Comparison of ENCODE assay signal across 18 cellular contexts in the genomic region with DNA sequence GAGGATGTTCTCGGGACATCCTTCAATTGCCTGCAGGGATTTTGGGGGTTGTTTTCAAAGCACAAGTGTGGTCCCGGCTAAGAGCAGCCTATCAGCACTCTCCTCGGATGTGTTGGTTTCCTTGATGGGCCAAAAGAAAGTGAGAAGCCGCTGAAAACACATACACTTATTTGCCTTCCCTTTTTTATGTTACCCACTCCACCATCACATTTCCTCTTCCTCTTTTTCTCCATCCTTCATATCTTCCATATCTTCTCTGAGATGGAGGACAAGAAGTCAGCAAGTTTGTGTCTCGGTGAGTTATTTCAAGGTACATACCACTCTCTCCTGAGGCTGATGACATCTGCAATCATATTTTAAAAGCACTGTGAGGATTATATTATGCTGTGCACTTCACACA.
A peak's percentile ranks its signal among the peaks of the same experiment; 100 is the strongest.
DNase-seq lines count a peak whose midpoint lies in the region; ATAC-seq, FAIRE-seq and TF ChIP-seq lines count a peak whose summit lies in the region.
"Had no signal": no experiment of that assay in that cellular context is flagged by ENCODE, and none has a peak within 500 bp of the region (broad histone marks: within the 10 kb centered on the region; RNA-seq: fewer than 3 reads in every experiment).

No MANE protein-coding gene starts in this region.

- H2AFZ ChIP-seq in Karpas-422 (ENCODE audit: low read length) (peak overlapping the region; percentile 16; the same call in 1 of the 2 replicates), OCI-LY7 (ENCODE audit: low read length) (peak overlapping the region; percentile 58; the same call in 1 of the 2 replicates), GM12878 (ENCODE audit: control insufficient read depth, low read depth, low read length) (no peak overlapping the region)

- H3K4me2 ChIP-seq in Karpas-422 (ENCODE audit: low read depth, low read length, poor library complexity, severe bottlenecking) (no peak overlapping the region), OCI-LY7 (ENCODE audit: low read length) (0 out of 2 replicates have a peak overlapping the region, but pooled peaks have one; percentile 11), GM12878 (ENCODE audit: control insufficient read depth, insufficient read depth) (no peak overlapping the region)

- no TSS peak for BruUV-seq in OCI-LY7 (replicated peaks; lab: Mats Ljungman, UMichigan)
- no TSS peak for BruUV-seq in GM12878 (replicated peaks; lab: Mats Ljungman, UMichigan)

- H3K9me3 ChIP-seq in Karpas-422 (ENCODE audit: low read length) (no peaks in the 10 kb centered on the region), OCI-LY7 (ENCODE audit: low read length) (no peaks in the 10 kb centered on the region; the same call in 1 of the 2 replicates), GM12878 (replicated peaks; ENCODE audit: control insufficient read depth, insufficient read depth, low read length) (no peaks in the 10 kb centered on the region; the same call in 2 of the 3 replicates)

- CTCF ChIA-PET in OCI-LY7 (lab: Charles Lee; ENCODE audit: unreplicated experiment): no interaction called here
- CTCF ChIA-PET in GM12878 (lab: Yijun Ruan, JAX): no interaction called here

- SMC1A ChIA-PET in GM12878 (lab: Charles Lee; ENCODE audit: uncharacterized antibody, unreplicated experiment): no interaction called here

- TF ChIP-seq RAD21 in GM12878 (IDR thresholded peaks at IDR 0.05; ENCODE audit: insufficient read depth, low read depth, low read length): no peak

- no peaks in the 10 kb centered on the region for H4K20me1 ChIP-seq in Karpas-422 (ENCODE audit: insufficient read depth, low read depth, low read length)
- H4K20me1 ChIP-seq in OCI-LY7 (ENCODE audit: insufficient read depth, low read length): no peaks in the 10 kb centered on the region
- H4K20me1 ChIP-seq in GM12878 (ENCODE audit: control insufficient read depth, insufficient read depth): no peaks in the 10 kb centered on the region

- no peaks in the 10 kb centered on the region for H3K79me2 ChIP-seq in Karpas-422 (ENCODE audit: low read length)
- no peaks in the 10 kb centered on the region for H3K79me2 ChIP-seq in OCI-LY7 (ENCODE audit: insufficient read depth, low read depth, low read length)
- H3K79me2 ChIP-seq in GM12878 (ENCODE audit: control insufficient read depth, insufficient read depth, low read length): no peaks in the 10 kb centered on the region

- POLR2A ChIA-PET in OCI-LY7 (lab: Charles Lee): no interaction called here
- POLR2A ChIA-PET in GM12878 (lab: Charles Lee): no interaction called here

- DNase-seq in NOMO-1 treated with DMSO at 0.1 percent for 48 hours (lab: John Stamatoyannopoulos, UW; ENCODE audit: unreplicated experiment) (peak; percentile 2), NOMO-1 (lab: John Stamatoyannopoulos, UW; ENCODE audit: unreplicated experiment in 2 of 2) (no peak), Karpas-422 (no peak), OCI-LY7 (ENCODE audit: low spot score) (no peak), GM12878 (ENCODE audit: low read depth, low spot score) (no peak), NCI-H748 (lab: John Stamatoyannopoulos, UW; ENCODE audit: unreplicated experiment) (no peak), HPDE6-E6E7 (ENCODE audit: extremely low spot score) (no peak)
- DNase-seq: 8988T; CD4-positive, CD25-positive, alpha-beta regulatory T cell; DMS79; H7; NCI-H1694; NCI-H2081; NCI-H2171; NCI-H345; NCI-H524 had no signal

- H3K27ac ChIP-seq in Karpas-422 (ENCODE audit: low read length) (no peak overlapping the region), OCI-LY7 (ENCODE audit: low read depth, low read length, poor library complexity, severe bottlenecking) (no peak overlapping the region), GM12878 (ENCODE audit: control insufficient read depth, insufficient read depth) (no peak overlapping the region)

- no peak for TF ChIP-seq POLR2A in GM12878 (IDR thresholded peaks at IDR 0.05; ENCODE audit: low read depth, low read length)

- RAD21 ChIA-PET in GM12878 (lab: Charles Lee; ENCODE audit: unreplicated experiment): no interaction called here

- FAIRE-seq in GM12878 (lab: Jason Lieb, UNC): no peak
- FAIRE-seq: RCC 7860 had no signal

- no peak for TF ChIP-seq EP300 in GM12878 (IDR thresholded peaks at IDR 0.05; ENCODE audit: borderline replicate concordance in 1 of 2, control insufficient read depth in 1 of 2, low read depth in 2 of 2, low read length in 2 of 2)

- no peak for TF ChIP-seq CTCF in OCI-LY7 (conservative IDR thresholded peaks at IDR 0.05; ENCODE audit: low read length)
- TF ChIP-seq CTCF in GM12878 (IDR thresholded peaks at IDR 0.05 in 2 of 3, conservative IDR thresholded peaks at IDR 0.05 in 1 of 3; ENCODE audit: control insufficient read depth in 2 of 3, extremely low read depth in 1 of 3, insufficient read depth in 1 of 3, low read depth in 3 of 3, low read length in 3 of 3): no peak

- H3K9ac ChIP-seq in Karpas-422 (ENCODE audit: low read length): no peak overlapping the region
- no peak overlapping the region for H3K9ac ChIP-seq in GM12878 (ENCODE audit: control insufficient read depth, insufficient read depth, low read length)

- ATAC-seq in GM12878 (no peak), GM21526 (IDR thresholded peaks at IDR 0.05; ENCODE audit: low FRiP score, unreplicated experiment) (no peak)

- in situ Hi-C loops in GM12878 (cut with MboI): no loop called here

- H3K4me3 ChIP-seq in Karpas-422 (ENCODE audit: low read length) (no peak overlapping the region), OCI-LY7 (ENCODE audit: low read depth, low read length, poor library complexity, severe bottlenecking) (no peak overlapping the region), GM12878 (no peak overlapping the region)

- H3K4me1 ChIP-seq in Karpas-422 (ENCODE audit: low read length) (peaks cover 10% of the 10 kb centered on the region), OCI-LY7 (ENCODE audit: insufficient read depth, low read length, poor library complexity, severe bottlenecking) (no peaks in the 10 kb centered on the region), GM12878 (ENCODE audit: control insufficient read depth, insufficient read depth, low read length) (no peaks in the 10 kb centered on the region)

- WGBS in GM12878 (ENCODE audit: insufficient coverage, insufficient replicate concordance, low lambda C conversion rate, missing lambda C conversion rate): 29% methylated on average over 5 of the region's 5 CpGs

- H3K27me3 ChIP-seq in Karpas-422 (ENCODE audit: low read length) (no peaks in the 10 kb centered on the region), GM12878 (replicated peaks in 1 of 2; ENCODE audit: control insufficient read depth in 2 of 2, insufficient read depth in 2 of 2, low read length in 1 of 2) (no peaks in the 10 kb centered on the region)

- intact Hi-C loops in OCI-LY7 (cut with micrococcal nuclease; ENCODE audit: unreplicated experiment): no loop called here
- intact Hi-C loops in GM12878 (cut with micrococcal nuclease; ENCODE audit: unreplicated experiment): no loop called here

- H3K36me3 ChIP-seq in Karpas-422 (ENCODE audit: insufficient read depth, low read length): no peaks in the 10 kb centered on the region
- H3K36me3 ChIP-seq in OCI-LY7 (ENCODE audit: insufficient read depth, low read length): no peaks in the 10 kb centered on the region
- H3K36me3 ChIP-seq in GM12878 (ENCODE audit: control insufficient read depth in 2 of 2, insufficient read depth in 2 of 2, low read length in 1 of 2): no peaks in the 10 kb centered on the region

- H3K9me2 ChIP-seq in Karpas-422 (replicated peaks; ENCODE audit: insufficient read depth, low read length): no peaks in the 10 kb centered on the region
- no peaks in the 10 kb centered on the region for H3K9me2 ChIP-seq in OCI-LY7 (ENCODE audit: insufficient read depth, low read length)

TF ChIP-seq in GM12878, 131 proteins besides CTCF, POLR2A, EP300 and RAD21:
- TF ChIP-seq SPI1 (IDR thresholded peaks at IDR 0.05; ENCODE audit: borderline replicate concordance, insufficient read depth, low read depth, low read length): 0 out of 2 replicates have a peak, but pooled peaks have one; percentile 28
- no peak for TF ChIP-seq SRF (IDR thresholded peaks at IDR 0.05; ENCODE audit: low read depth in 2 of 2, low read length in 2 of 2)
